ENCODE assay signal across 8 cellular contexts in the genomic region with DNA sequence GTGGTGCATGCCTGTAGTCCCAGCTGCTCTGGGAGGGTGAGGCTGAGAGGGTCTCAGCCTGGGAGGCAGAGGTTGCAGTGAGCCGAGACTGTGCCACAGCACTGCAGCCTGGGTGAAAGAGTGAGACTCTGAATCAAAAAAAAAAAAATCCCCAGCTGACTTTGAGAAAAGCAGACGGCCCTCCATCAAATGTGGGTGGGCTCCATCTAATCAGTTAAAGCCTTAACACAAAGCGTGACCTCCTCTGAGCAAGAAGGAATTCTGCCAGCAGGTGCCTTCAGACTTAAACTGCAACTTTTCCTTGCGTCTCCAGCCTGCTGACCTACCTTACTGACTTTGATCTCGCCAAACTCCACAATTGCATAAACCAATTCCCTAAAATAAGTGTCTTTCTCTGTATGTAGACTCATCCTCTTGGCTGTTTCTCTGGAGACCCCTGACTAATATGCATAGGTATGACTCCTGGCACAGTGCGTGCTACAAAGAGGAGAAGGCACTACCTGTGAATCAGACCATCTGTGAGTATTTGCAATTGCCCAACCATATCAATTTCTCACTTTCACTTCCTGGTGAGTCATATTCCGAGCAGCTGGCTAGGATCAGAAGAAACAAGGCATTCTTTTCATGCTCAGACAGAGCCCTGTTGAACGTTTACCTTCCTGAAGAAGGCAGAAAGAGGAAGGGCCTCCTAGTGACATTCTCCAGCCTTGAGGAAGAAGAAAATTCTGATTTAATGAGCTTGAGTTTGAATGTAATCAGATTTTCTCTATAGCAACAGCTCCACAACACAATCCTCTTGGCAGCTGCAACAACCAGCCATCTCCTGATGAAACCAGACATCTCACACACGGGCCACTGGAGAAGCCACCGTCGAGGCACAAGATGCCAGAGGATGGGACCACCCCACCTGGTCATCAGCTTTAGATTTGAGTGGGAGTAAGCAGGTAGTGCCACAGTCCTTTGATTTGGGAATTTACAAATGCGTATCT. TPM values are rescaled to one million over a fixed set of nuclear protein-coding genes. Genes with fewer than 3 reads are reported as not detected.
DNase-seq lines count a peak whose midpoint lies in the region; ATAC-seq and TF ChIP-seq lines count a peak whose summit lies in the region.

No MANE protein-coding gene starts in this region.

- peak overlapping the region; percentile 51 for H3K4me3 Mint-ChIP-seq in Calu3 (ENCODE audit: low read depth, unreplicated experiment)
- peak overlapping the region; percentile 0 for H3K4me3 Mint-ChIP-seq in activated naive CD8-positive, alpha-beta T cell treated with anti-CD3 and anti-CD28 coated beads for 36 hours

- BruUV-seq in Calu3 (replicated peaks; lab: Mats Ljungman, UMichigan), result no TSS peak

- CTCF ChIA-PET in Calu3 (lab: Charles Lee), result interaction anchor here (0.8 to 1.5 kb wide), 3 partner anchors 26 to 81 kb away, joined by 4 to 5 read pairs (median 5); no protein-coding TSS in a partner anchor

- peaks cover 21% of the 10 kb centered on the region for H3K36me3 Mint-ChIP-seq in Calu3 (ENCODE audit: insufficient read depth, unreplicated experiment)
- H3K36me3 Mint-ChIP-seq in activated naive CD8-positive, alpha-beta T cell treated with anti-CD3 and anti-CD28 coated beads for 36 hours, result no peaks in the 10 kb centered on the region

- intact Hi-C loops in Calu3 (cut with micrococcal nuclease; ENCODE audit: unreplicated experiment), result loop anchor here (1.0 to 2.0 kb wide), 2 partner anchors 16 to 53 kb away; partner anchors contain the start of gene CLMN

- peaks cover 43% of the 10 kb centered on the region for H3K4me1 Mint-ChIP-seq in Calu3 (ENCODE audit: low read depth, unreplicated experiment)
- peaks cover 43% of the 10 kb centered on the region for H3K4me1 Mint-ChIP-seq in activated naive CD8-positive, alpha-beta T cell treated with anti-CD3 and anti-CD28 coated beads for 36 hours

- peak overlapping the region; percentile 96 for H3K27ac Mint-ChIP-seq in Calu3 (ENCODE audit: unreplicated experiment)
- H3K27ac Mint-ChIP-seq in activated naive CD8-positive, alpha-beta T cell treated with anti-CD3 and anti-CD28 coated beads for 36 hours, result peak overlapping the region; percentile 14

- H3K27me3 Mint-ChIP-seq in Calu3 (ENCODE audit: unreplicated experiment), result no peaks in the 10 kb centered on the region
- peaks cover 4% of the 10 kb centered on the region for H3K27me3 Mint-ChIP-seq in activated naive CD8-positive, alpha-beta T cell treated with anti-CD3 and anti-CD28 coated beads for 36 hours

- ATAC-seq in GM19397 (IDR thresholded peaks at IDR 0.05; ENCODE audit: unreplicated experiment), result peak; percentile 94
- ATAC-seq in HG03442 (IDR thresholded peaks at IDR 0.05; ENCODE audit: unreplicated experiment), result peak; percentile 94

- DNase-seq in Calu3, result peak; percentile 84
- peak; percentile 87 for DNase-seq in NCI-H82 treated with DMSO at 0.1 percent for 48 hours (lab: John Stamatoyannopoulos, UW; ENCODE audit: unreplicated experiment)
- DNase-seq in activated naive CD8-positive, alpha-beta T cell treated with anti-CD3 and anti-CD28 coated beads for 36 hours, result peak; percentile 60
- DNase-seq in inferior parietal cortex (ENCODE audit: extremely low spot score), result peak; percentile 25
- peak; percentile 38 to 50 for DNase-seq in stimulated activated CD4-positive, alpha-beta T cell treated with anti-CD3 and anti-CD28 coated beads, Interleukin-2, amount 100 ng/mL, for 24 hours
- DNase-seq in NCI-H128 (lab: John Stamatoyannopoulos, UW; ENCODE audit: unreplicated experiment), result no peak

- TF ChIP-seq CTCF in Calu3 (IDR thresholded peaks at IDR 0.05; ENCODE audit: unreplicated experiment), result no peak

- H3K9me3 Mint-ChIP-seq in Calu3 (ENCODE audit: low read depth, unreplicated experiment), result peaks cover 3% of the 10 kb centered on the region
- peaks cover 3% of the 10 kb centered on the region for H3K9me3 Mint-ChIP-seq in activated naive CD8-positive, alpha-beta T cell treated with anti-CD3 and anti-CD28 coated beads for 36 hours

RNA-seq across cellular contexts. Expression of gene CLMN, which starts 54.3 kb away (rescaled TPM):
- total RNA-seq in Calu3 (2022), result 104 and 111 TPM in 2 replicates
- total RNA-seq in activated naive CD8-positive, alpha-beta T cell treated with anti-CD3 and anti-CD28 coated beads for 36 hours, result under 1 TPM; 0.66 to 0.91 TPM

Comparison
In these comparisons a context has a peak if more than half of its experiments do, and no peak if none do; other contexts are left out.
1. RNA of gene CLMN, which starts 54.3 kb away (total RNA-seq): 104 to 111 TPM in Calu3; 0.66 to 0.91 TPM in activated naive CD8-positive, alpha-beta T cell treated with anti-CD3 and anti-CD28 coated beads for 36 hours; every median in the first group is over 10 times any median in the second.